In genomic region chr3:165507576-165507975, GRCh38 we compare ENCODE assay signal across 27 cellular contexts.
"Had no signal": no experiment of that assay in that cellular context is flagged by ENCODE, and none has a peak within 500 bp of the region (broad histone marks: within the 10 kb centered on the region; RNA-seq: fewer than 3 reads in every experiment).

No MANE protein-coding gene starts in this region.

- H3K4me3 ChIP-seq: left lung, lower lobe of right lung, pancreas, prostate gland, skin epidermis, stomach, testis, tibial artery, uterus had no signal

- H3K9me3 ChIP-seq: pancreas, prostate gland, testis, uterus had no signal

- H3K27me3 ChIP-seq: left lung, pancreas, stomach, testis, tibial artery, uterus had no signal

- H3K4me1 ChIP-seq: left lung, lower lobe of right lung, pancreas, prostate gland, stomach, testis, tibial artery, uterus had no signal

- DNase-seq: hypothalamus; immature natural killer cell; kidney; left colon; left lung; lower lobe of right lung; mammary epithelial cell; mesenchymal stem cell; naive thymus-derived CD8-positive, alpha-beta T cell; nucleus accumbens; pancreas; posterior cingulate gyrus; retina; right cardiac atrium; stimulated activated CD4-positive, alpha-beta T cell treated with anti-CD3 and anti-CD28 coated beads, Interleukin-12 subunit alpha, Interleukin-12 subunit beta, amount 100 ng/mL, for 4 hours; stimulated activated CD4-positive, alpha-beta T cell treated with anti-CD3 and anti-CD28 coated beads, Interleukin-15, amount 100 ng/mL, for 24 hours; stimulated activated CD4-positive, alpha-beta T cell treated with anti-CD3 and anti-CD28 coated beads, Interleukin-2, amount 100 ng/mL, for 24 hours; stimulated activated CD4-positive, alpha-beta T cell treated with anti-CD3 and anti-CD28 coated beads, Interleukin-4, amount 100 ng/mL, for 1 hour; stimulated activated naive B cell treated with anti-CD40 and anti-IgM and Interleukin-4, amounts not matched to agents 10 μg/mL and 1 μg/mL and 100 μg/mL, for 72 hours; stimulated activated naive CD8-positive, alpha-beta T cell treated with anti-CD3 and anti-CD28 coated beads, Interleukin-15, Interleukin-2, amounts not matched to agents 100 U/mL and 50 U/mL, for 24 hours; stomach; testis; tibial artery; uterus had no signal

- ATAC-seq: left lung; lower lobe of right lung; naive thymus-derived CD8-positive, alpha-beta T cell; pancreas; right cardiac atrium; sciatic nerve; stimulated activated naive B cell treated with anti-CD40 and anti-IgM and Interleukin-4, amounts not matched to agents 10 μg/mL and 1 μg/mL and 100 μg/mL, for 72 hours; stimulated activated naive CD8-positive, alpha-beta T cell treated with anti-CD3 and anti-CD28 coated beads, Interleukin-15, Interleukin-2, amounts not matched to agents 100 U/mL and 50 U/mL, for 24 hours had no signal

- H3K36me3 ChIP-seq: left lung, lower lobe of right lung, pancreas, prostate gland, stomach, tibial artery, uterus had no signal

- H3K27ac ChIP-seq: left lung, lower lobe of right lung, pancreas, prostate gland, skin epidermis, stomach, testis, tibial artery, uterus had no signal
